ENCODE assay signal across 15 cellular contexts in genomic region chr7:87833130-87833529, GRCh38.
"Had no signal": no experiment of that assay in that cellular context is flagged by ENCODE, and none has a peak within 500 bp of the region (broad histone marks: within the 10 kb centered on the region; RNA-seq: fewer than 3 reads in every experiment).

No MANE protein-coding gene starts in this region.

- H3K4me1 Mint-ChIP-seq: brain; naive thymus-derived CD4-positive, alpha-beta T cell; stimulated activated naive B cell treated with anti-CD40 and anti-IgM and Interleukin-4, amounts not matched to agents 10 μg/mL and 1 μg/mL and 100 μg/mL, for 72 hours had no signal

- H3K27ac Mint-ChIP-seq: activated naive CD4-positive, alpha-beta T cell treated with anti-CD3 and anti-CD28 coated beads, Interleukin-2, amount 50 U/mL, for 72 hours; brain; stimulated activated naive B cell treated with anti-CD40 and anti-IgM and Interleukin-4, amounts not matched to agents 10 μg/mL and 1 μg/mL and 100 μg/mL, for 72 hours had no signal

- H3K4me3 Mint-ChIP-seq: brain; naive thymus-derived CD4-positive, alpha-beta T cell; stimulated activated naive B cell treated with anti-CD40 and anti-IgM and Interleukin-4, amounts not matched to agents 10 μg/mL and 1 μg/mL and 100 μg/mL, for 72 hours had no signal

- H3K27me3 ChIP-seq: spleen, tibial nerve had no signal

- H3K4me1 ChIP-seq: spleen, tibial nerve had no signal

- H3K27me3 Mint-ChIP-seq: brain; naive thymus-derived CD4-positive, alpha-beta T cell; stimulated activated naive B cell treated with anti-CD40 and anti-IgM and Interleukin-4, amounts not matched to agents 10 μg/mL and 1 μg/mL and 100 μg/mL, for 72 hours had no signal

- DNase-seq: activated T-cell treated with anti-CD3 and anti-CD28 coated beads, Interleukin-2, amount 50 U/mL, for 1 hour; amniotic stem cell; cerebellar nuclear complex; dermis blood vessel endothelial cell; erythroblast; hypothalamus; naive thymus-derived CD4-positive, alpha-beta T cell; posterior cingulate gyrus; right cardiac atrium; spleen; stimulated activated CD4-positive, alpha-beta T cell treated with anti-CD3 and anti-CD28 coated beads, Interleukin-1b, Interleukin-23, amount 100 ng/mL, for 48 hours; stimulated activated naive B cell treated with anti-CD40 and anti-IgM and Interleukin-4, amounts not matched to agents 10 μg/mL and 1 μg/mL and 100 μg/mL, for 72 hours had no signal

- H3K9me3 ChIP-seq: tibial nerve had no signal

- H3K4me3 ChIP-seq: spleen, tibial nerve had no signal

- ATAC-seq: activated naive CD4-positive, alpha-beta T cell treated with anti-CD3 and anti-CD28 coated beads, Interleukin-2, amount 50 U/mL, for 72 hours; naive thymus-derived CD4-positive, alpha-beta T cell; right cardiac atrium; stimulated activated naive B cell treated with anti-CD40 and anti-IgM and Interleukin-4, amounts not matched to agents 10 μg/mL and 1 μg/mL and 100 μg/mL, for 72 hours had no signal

- H3K27ac ChIP-seq: spleen, tibial nerve had no signal
